28 cellular contexts compared by ENCODE assay signal in the genomic region with DNA sequence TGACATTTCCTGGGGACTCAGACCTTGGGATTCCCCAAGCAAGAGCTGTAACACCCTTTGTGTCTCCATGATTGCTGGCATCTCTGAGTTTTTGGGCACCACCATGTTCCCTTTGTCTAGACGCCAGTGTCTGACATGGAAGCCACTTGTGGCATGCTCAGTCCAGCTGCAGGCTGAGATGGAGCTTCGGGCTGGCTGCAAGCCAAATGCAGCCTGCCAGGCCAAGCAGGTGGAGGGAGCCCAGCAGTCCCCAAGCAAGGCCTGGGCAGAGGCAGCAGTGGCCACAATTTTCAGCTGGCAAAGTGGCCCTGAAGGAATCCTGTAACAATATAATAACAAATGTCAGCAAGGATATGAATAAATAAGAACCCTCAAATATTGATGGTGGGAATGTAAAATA.
"Had no signal": no experiment of that assay in that cellular context is flagged by ENCODE, and none has a peak within 500 bp of the region (broad histone marks: within the 10 kb centered on the region; RNA-seq: fewer than 3 reads in every experiment).

No MANE protein-coding gene starts in this region.

- H3K9me3 ChIP-seq: body of pancreas had no signal

- H3K27ac ChIP-seq: adrenal gland, body of pancreas, cardiac muscle cell, gastroesophageal sphincter, hepatocyte, right atrium auricular region, tibial nerve had no signal

- H3K27me3 ChIP-seq: adrenal gland, body of pancreas, cardiac muscle cell, gastroesophageal sphincter, hepatocyte, right atrium auricular region, tibial nerve had no signal

- DNase-seq: activated CD4-positive, alpha-beta memory T cell treated with anti-CD3 and anti-CD28 coated beads for 36 hours; activated CD4-positive, alpha-beta T cell treated with anti-CD3 and anti-CD28 coated beads, Interleukin-2, amount 10 ng/mL, durations not matched to agents 24 days and 14 days; activated CD4-positive, CD25-positive, alpha-beta regulatory T cell treated with anti-CD3 and anti-CD28 coated beads, Interleukin-2, amount 50 U/mL, for 72 hours; activated CD8-positive, alpha-beta memory T cell treated with anti-CD3 and anti-CD28 coated beads, Interleukin-2, amount 50 U/mL, for 4 hours; activated effector memory CD4-positive, alpha-beta T cell treated with anti-CD3 and anti-CD28 coated beads, Interleukin-2, amount 50 U/mL, for 16 hours; activated naive CD4-positive, alpha-beta T cell treated with anti-CD3 and anti-CD28 coated beads for 36 hours; activated naive CD8-positive, alpha-beta T cell treated with anti-CD3 and anti-CD28 coated beads for 36 hours; activated T-cell treated with anti-CD3 and anti-CD28 coated beads, Interleukin-2, amount 50 U/mL, for 1 hour; adrenal gland; aorta; cortex of kidney; effector memory CD8-positive, alpha-beta T cell; erythroblast; islet precursor cell; left cardiac atrium; midbrain; naive thymus-derived CD8-positive, alpha-beta T cell; occipital lobe; stimulated activated CD4-positive, alpha-beta T cell treated with anti-CD3 and anti-CD28 coated beads, Interleukin-15, amount 100 ng/mL, for 24 hours; stimulated activated CD4-positive, alpha-beta T cell treated with anti-CD3 and anti-CD28 coated beads, Interleukin-2, amount 100 ng/mL, for 24 hours; stimulated activated naive CD4-positive, alpha-beta T cell treated with Interleukin-2 at 50 U/mL for 16 hours; T-helper 2 cell had no signal

- H3K4me1 ChIP-seq: adrenal gland, body of pancreas, gastroesophageal sphincter, right atrium auricular region had no signal

- H3K4me3 ChIP-seq: adrenal gland, body of pancreas, cardiac muscle cell, gastroesophageal sphincter, hepatocyte, right atrium auricular region, tibial nerve had no signal

- H3K36me3 ChIP-seq: adrenal gland, cardiac muscle cell, gastroesophageal sphincter, right atrium auricular region, tibial nerve had no signal
